In genomic region chr13:71499235-71499634, GRCh38 we compare ENCODE assay signal across 22 cellular contexts.
"Had no signal": no experiment of that assay in that cellular context is flagged by ENCODE, and none has a peak within 500 bp of the region (broad histone marks: within the 10 kb centered on the region; RNA-seq: fewer than 3 reads in every experiment).

No MANE protein-coding gene starts in this region.

- H3K9ac ChIP-seq: parathyroid adenoma had no signal

- ATAC-seq: left lobe of liver had no signal

- H3K36me3 ChIP-seq: esophagus muscularis mucosa, SJCRH30, tibial artery had no signal

- H3K4me3 Mint-ChIP-seq: activated naive CD8-positive, alpha-beta T cell treated with anti-CD3 and anti-CD28 coated beads, Interleukin-2, amount 10 ng/mL, durations not matched to agents 7 days and 5 days; T-helper 1 cell treated with Interleukin-12 subunit alpha and Interleukin-12 subunit beta and Interleukin-4 antibody, amounts not matched to agents 30 μg/mL and 1 μg/mL, for 36 hours had no signal

- H3K9me3 ChIP-seq: esophagus muscularis mucosa, SJCRH30, tibial artery had no signal

- H3K27me3 Mint-ChIP-seq: activated naive CD8-positive, alpha-beta T cell treated with anti-CD3 and anti-CD28 coated beads, Interleukin-2, amount 10 ng/mL, durations not matched to agents 7 days and 5 days had no signal

- H3K27ac ChIP-seq: esophagus muscularis mucosa, parathyroid adenoma, SJCRH30, tibial artery had no signal

- H3K27me3 ChIP-seq: esophagus muscularis mucosa, SJCRH30, tibial artery had no signal

- H3K4me1 ChIP-seq: esophagus muscularis mucosa, parathyroid adenoma, SJCRH30, tibial artery had no signal

- H3K4me3 ChIP-seq: esophagus muscularis mucosa, SJCRH30, tibial artery had no signal

- DNase-seq: activated CD4-positive, alpha-beta T cell treated with anti-CD3 and anti-CD28 coated beads for 4 hours; activated CD4-positive, alpha-beta T cell treated with anti-CD3 and anti-CD28 coated beads, Interleukin-2, amount 50 U/mL, for 48 hours; activated CD4-positive, CD25-positive, alpha-beta regulatory T cell; activated naive CD4-positive, alpha-beta T cell treated with Interleukin-2 at 50 U/mL for 16 hours; activated naive CD8-positive, alpha-beta T cell treated with anti-CD3 and anti-CD28 coated beads, Interleukin-2, amount 10 ng/mL, durations not matched to agents 7 days and 5 days; activated T-cell treated with anti-CD3 and anti-CD28 coated beads, Interleukin-2, amount 50 U/mL, for 48 hours; amygdala; cortex of kidney; effector CD4-positive, alpha-beta T cell; kidney; mammary epithelial cell; nucleus accumbens; SJCRH30; stimulated activated CD4-positive, alpha-beta T cell treated with anti-CD3 and anti-CD28 coated beads, Interleukin-4, amount 100 ng/mL, for 24 hours; stimulated activated naive CD4-positive, alpha-beta T cell treated with Interleukin-2 at 50 U/mL for 16 hours; substantia nigra; T1000; tibial artery had no signal

- H2AFZ ChIP-seq: parathyroid adenoma had no signal

- H3K27ac Mint-ChIP-seq: activated naive CD8-positive, alpha-beta T cell treated with anti-CD3 and anti-CD28 coated beads, Interleukin-2, amount 10 ng/mL, durations not matched to agents 7 days and 5 days; T-helper 1 cell treated with Interleukin-12 subunit alpha and Interleukin-12 subunit beta and Interleukin-4 antibody, amounts not matched to agents 30 μg/mL and 1 μg/mL, for 36 hours had no signal

- H3K9me3 Mint-ChIP-seq: activated naive CD8-positive, alpha-beta T cell treated with anti-CD3 and anti-CD28 coated beads, Interleukin-2, amount 10 ng/mL, durations not matched to agents 7 days and 5 days; T-helper 1 cell treated with Interleukin-12 subunit alpha and Interleukin-12 subunit beta and Interleukin-4 antibody, amounts not matched to agents 30 μg/mL and 1 μg/mL, for 36 hours had no signal

- H3K4me1 Mint-ChIP-seq: activated naive CD8-positive, alpha-beta T cell treated with anti-CD3 and anti-CD28 coated beads, Interleukin-2, amount 10 ng/mL, durations not matched to agents 7 days and 5 days had no signal

- H3K36me3 Mint-ChIP-seq: activated naive CD8-positive, alpha-beta T cell treated with anti-CD3 and anti-CD28 coated beads, Interleukin-2, amount 10 ng/mL, durations not matched to agents 7 days and 5 days had no signal
